In genomic region chr2:196083601-196084000, GRCh38 we compare ENCODE assay signal across 39 cellular contexts. TPM values are rescaled to one million over a fixed set of nuclear protein-coding genes. Genes with fewer than 3 reads are reported as not detected.
"Had no signal": no experiment of that assay in that cellular context is flagged by ENCODE, and none has a peak within 500 bp of the region (broad histone marks: within the 10 kb centered on the region; RNA-seq: fewer than 3 reads in every experiment).

No MANE protein-coding gene starts in this region.

- H3K36me3 ChIP-seq: adrenal gland, ascending aorta, brain microvascular endothelial cell, breast epithelium, cardiac muscle cell, colonic mucosa had no signal

- H3K27me3 Mint-ChIP-seq: activated naive CD4-positive, alpha-beta T cell treated with anti-CD3 and anti-CD28 coated beads, Interleukin-2, amount 10 ng/mL, durations not matched to agents 7 days and 5 days; activated naive CD4-positive, alpha-beta T cell treated with anti-CD3 and anti-CD28 coated beads, Interleukin-2, amount 50 U/mL, for 24 hours; activated naive CD8-positive, alpha-beta T cell; activated naive CD8-positive, alpha-beta T cell treated with anti-CD3 and anti-CD28 coated beads for 36 hours; activated naive CD8-positive, alpha-beta T cell treated with anti-CD3 and anti-CD28 coated beads, Interleukin-2, amount 10 ng/mL, durations not matched to agents 7 days and 5 days; activated naive CD8-positive, alpha-beta T cell treated with anti-CD3 and anti-CD28 coated beads, Interleukin-2, amount 50 U/mL, for 24 hours; activated T-helper 17 cell treated with anti-CD3 and anti-CD28 coated beads, Interleukin-2, amount 50 U/mL, for 72 hours; central memory CD8-positive, alpha-beta T cell had no signal

- H3K4me3 Mint-ChIP-seq: activated naive CD4-positive, alpha-beta T cell treated with anti-CD3 and anti-CD28 coated beads for 36 hours; activated naive CD4-positive, alpha-beta T cell treated with anti-CD3 and anti-CD28 coated beads, Interleukin-2, amount 10 ng/mL, durations not matched to agents 7 days and 5 days; activated naive CD4-positive, alpha-beta T cell treated with anti-CD3 and anti-CD28 coated beads, Interleukin-2, amount 50 U/mL, for 24 hours; activated naive CD8-positive, alpha-beta T cell; activated naive CD8-positive, alpha-beta T cell treated with anti-CD3 and anti-CD28 coated beads for 36 hours; activated naive CD8-positive, alpha-beta T cell treated with anti-CD3 and anti-CD28 coated beads, Interleukin-2, amount 10 ng/mL, durations not matched to agents 7 days and 5 days; activated naive CD8-positive, alpha-beta T cell treated with anti-CD3 and anti-CD28 coated beads, Interleukin-2, amount 50 U/mL, for 24 hours; activated T-cell treated with anti-CD3 and anti-CD28 coated beads, Interleukin-2, amount 50 U/mL, for 72 hours; activated T-helper 1 cell treated with anti-CD3 and anti-CD28 coated beads, Interleukin-12 subunit alpha, Interleukin-12 subunit beta, Interleukin-2, Interleukin-4 antibody, amounts not matched to agents 30 ng/mL and 10 ng/mL and 1 ng/mL, durations not matched to agents 14 hours and 24 hours and 36 hours; activated T-helper 17 cell treated with anti-CD3 and anti-CD28 coated beads, Interleukin-2, amount 50 U/mL, for 72 hours; brain; central memory CD8-positive, alpha-beta T cell had no signal

- DNase-seq: activated effector memory CD4-positive, alpha-beta T cell treated with anti-CD3 and anti-CD28 coated beads, Interleukin-2, amount 50 U/mL, for 16 hours; activated effector memory CD4-positive, alpha-beta T cell treated with Interleukin-2 at 50 U/mL for 16 hours; activated gamma-delta T cell; activated gamma-delta T cell treated with Interleukin-2 at 50 U/mL for 16 hours; activated naive CD4-positive, alpha-beta T cell; activated naive CD4-positive, alpha-beta T cell treated with anti-CD3 and anti-CD28 coated beads for 36 hours; activated naive CD4-positive, alpha-beta T cell treated with anti-CD3 and anti-CD28 coated beads, Interleukin-2, amount 10 ng/mL, durations not matched to agents 7 days and 5 days; activated naive CD4-positive, alpha-beta T cell treated with anti-CD3 and anti-CD28 coated beads, Interleukin-2, amount 50 U/mL, for 16 hours; activated naive CD4-positive, alpha-beta T cell treated with Interleukin-2 at 50 U/mL for 16 hours; activated naive CD8-positive, alpha-beta T cell treated with anti-CD3 and anti-CD28 coated beads for 36 hours; activated naive CD8-positive, alpha-beta T cell treated with anti-CD3 and anti-CD28 coated beads, Interleukin-2, amount 10 ng/mL, durations not matched to agents 7 days and 5 days; activated naive CD8-positive, alpha-beta T cell treated with anti-CD3 and anti-CD28 coated beads, Interleukin-2, amount 50 U/mL, for 24 hours; activated T-cell treated with anti-CD3 and anti-CD28 coated beads, Interleukin-2, amount 50 U/mL, for 48 hours; activated T-cell treated with anti-CD3 and anti-CD28 coated beads, Interleukin-2, amount 50 U/mL, for 72 hours; adrenal gland; amniotic stem cell; amygdala; anterior cingulate cortex; aorta; body of pancreas; brain microvascular endothelial cell; caudate nucleus; central memory CD4-positive, alpha-beta T cell; cerebellar nuclear complex; colonic mucosa had no signal

- FAIRE-seq: astrocyte, bronchial epithelial cell, colon had no signal

- H3K27ac ChIP-seq: adrenal gland, ascending aorta, body of pancreas, brain microvascular endothelial cell, breast epithelium, cardiac muscle cell, colonic mucosa had no signal

- H3K9me3 ChIP-seq: adrenal gland, ascending aorta, body of pancreas, colonic mucosa had no signal

- H3K27me3 ChIP-seq: adrenal gland, ascending aorta, body of pancreas, brain microvascular endothelial cell, breast epithelium, cardiac muscle cell, colonic mucosa had no signal

- H3K4me1 ChIP-seq: breast epithelium, colonic mucosa had no signal

- ATAC-seq: activated naive CD4-positive, alpha-beta T cell treated with anti-CD3 and anti-CD28 coated beads, Interleukin-2, amount 50 U/mL, for 72 hours; activated naive CD8-positive, alpha-beta T cell treated with anti-CD3 and anti-CD28 coated beads, Interleukin-2, amount 50 U/mL, for 24 hours; activated T-cell treated with anti-CD3 and anti-CD28 coated beads, Interleukin-2, amount 50 U/mL, for 72 hours; activated T-helper 17 cell treated with anti-CD3 and anti-CD28 coated beads, Interleukin-2, amount 50 U/mL, for 72 hours; body of pancreas had no signal

- H3K36me3 Mint-ChIP-seq: brain had no signal

- H3K4me3 ChIP-seq: adrenal gland, ascending aorta, body of pancreas, breast epithelium, cardiac muscle cell, colonic mucosa had no signal

- H3K4me1 Mint-ChIP-seq: brain had no signal

- H3K27ac Mint-ChIP-seq: activated naive CD4-positive, alpha-beta T cell treated with anti-CD3 and anti-CD28 coated beads for 36 hours; activated naive CD4-positive, alpha-beta T cell treated with anti-CD3 and anti-CD28 coated beads, Interleukin-2, amount 10 ng/mL, durations not matched to agents 7 days and 5 days; activated naive CD4-positive, alpha-beta T cell treated with anti-CD3 and anti-CD28 coated beads, Interleukin-2, amount 50 U/mL, for 24 hours; activated naive CD4-positive, alpha-beta T cell treated with anti-CD3 and anti-CD28 coated beads, Interleukin-2, amount 50 U/mL, for 72 hours; activated naive CD8-positive, alpha-beta T cell; activated naive CD8-positive, alpha-beta T cell treated with anti-CD3 and anti-CD28 coated beads for 36 hours; activated naive CD8-positive, alpha-beta T cell treated with anti-CD3 and anti-CD28 coated beads, Interleukin-2, amount 10 ng/mL, durations not matched to agents 7 days and 5 days; activated naive CD8-positive, alpha-beta T cell treated with anti-CD3 and anti-CD28 coated beads, Interleukin-2, amount 50 U/mL, for 24 hours; activated T-cell treated with anti-CD3 and anti-CD28 coated beads, Interleukin-2, amount 50 U/mL, for 72 hours; activated T-helper 1 cell treated with anti-CD3 and anti-CD28 coated beads, Interleukin-12 subunit alpha, Interleukin-12 subunit beta, Interleukin-2, Interleukin-4 antibody, amounts not matched to agents 30 ng/mL and 10 ng/mL and 1 ng/mL, durations not matched to agents 14 hours and 24 hours and 36 hours; activated T-helper 17 cell treated with anti-CD3 and anti-CD28 coated beads, Interleukin-2, amount 50 U/mL, for 72 hours; activated T-helper 2 cell treated with anti-CD3 and anti-CD28 coated beads, Interferon-gamma antibody, Interleukin-2, Interleukin-4, amounts not matched to agents 10 μg/mL and 5 μg/mL and 100 μg/mL, durations not matched to agents 14 hours and 24 hours and 36 hours; brain had no signal

RNA-seq across cellular contexts. Expression of gene DNAH7, which starts 15.0 kb away (rescaled TPM):
- total RNA-seq: activated naive CD8-positive, alpha-beta T cell treated with anti-CD3 and anti-CD28 coated beads, Interleukin-2, amount 10 ng/mL, durations not matched to agents 7 days and 5 days; activated T-helper 1 cell treated with anti-CD3 and anti-CD28 coated beads, Interleukin-12 subunit alpha, Interleukin-12 subunit beta, Interleukin-2, Interleukin-4 antibody, amounts not matched to agents 30 ng/mL and 10 ng/mL and 1 ng/mL, durations not matched to agents 14 hours and 24 hours and 36 hours; activated T-helper 17 cell treated with anti-CD3 and anti-CD28 coated beads, Interleukin-2, amount 50 U/mL, for 72 hours; activated T-helper 2 cell treated with anti-CD3 and anti-CD28 coated beads, Interferon-gamma antibody, Interleukin-2, Interleukin-4, amounts not matched to agents 10 μg/mL and 5 μg/mL and 100 μg/mL, durations not matched to agents 14 hours and 24 hours and 36 hours had no signal
